Comparison of ENCODE assay signal across 8 cellular contexts in genomic region chr6:121055572-121056163, GRCh38.
DNase-seq lines count a peak whose midpoint lies in the region; ATAC-seq, FAIRE-seq and TF ChIP-seq lines count a peak whose summit lies in the region.

No MANE protein-coding gene starts in this region.

- TF ChIP-seq CTCF in K562 (IDR thresholded peaks at IDR 0.05 in 2 of 3, conservative IDR thresholded peaks at IDR 0.05 in 1 of 3; ENCODE audit: insufficient read depth in 2 of 3, low read depth in 1 of 3, low read length in 3 of 3), result peak; percentile 51 to 75 (median 66); a peak in 5 of 6 replicates
- peak; percentile 88 for TF ChIP-seq CTCF in type B pancreatic cell (conservative IDR thresholded peaks at IDR 0.05)

- peak; percentile 74 to 88 for TF ChIP-seq RAD21 in K562 (CRISPR knock-in tag; conservative IDR thresholded peaks at IDR 0.05 in 1 of 2, IDR thresholded peaks at IDR 0.05 in 1 of 2)

- intact Hi-C loops in K562 (cut with micrococcal nuclease), result loop anchor here (1.0 to 10.0 kb wide), 5 partner anchors 167 to 977 kb away; no protein-coding TSS in a partner anchor

- DNase-seq in CMK (ENCODE audit: low read depth) (peak; percentile 11), NCI-H345 (lab: John Stamatoyannopoulos, UW) (peak; percentile 62), K562 (ENCODE audit: extremely low read depth in 1 of 4, low spot score in 3 of 4) (peak; percentile 40 to 60 (median 57)), type B pancreatic cell (ENCODE audit: extremely low spot score, unreplicated experiment) (no peak)
- no peak for DNase-seq in activated naive CD4-positive, alpha-beta T cell treated with Interleukin-2 at 50 U/mL for 16 hours

- H3K9me1 ChIP-seq in K562 (ENCODE audit: control insufficient read depth, insufficient read depth, low read length), result no peaks in the 10 kb centered on the region

- no peak overlapping the region for H3K9ac ChIP-seq in K562 (ENCODE audit: insufficient read depth in 1 of 2, low read depth in 2 of 2, low read length in 2 of 2)

- H3K4me3 Mint-ChIP-seq in type B pancreatic cell, result no peak overlapping the region

- H3K4me1 ChIP-seq in K562 (replicated peaks in 1 of 2; ENCODE audit: control insufficient read depth in 2 of 2, insufficient read depth in 2 of 2, low read length in 2 of 2), result no peaks in the 10 kb centered on the region

- H2AFZ ChIP-seq in K562 (ENCODE audit: low read depth, low read length), result no peak overlapping the region

- H3K79me2 ChIP-seq in K562 (ENCODE audit: control insufficient read depth, insufficient read depth, low read length), result no peaks in the 10 kb centered on the region

- no peak overlapping the region for H3K4me2 ChIP-seq in K562 (ENCODE audit: insufficient read depth, low read length)

- in situ Hi-C loops in K562 (cut with MboI), result no loop called here

- H3K27ac ChIP-seq in K562 (ENCODE audit: extremely low read depth, low read depth, low read length), result no peak overlapping the region

- H3K27me3 Mint-ChIP-seq in type B pancreatic cell, result no peaks in the 10 kb centered on the region

- no peak overlapping the region for H3K27ac Mint-ChIP-seq in type B pancreatic cell

- H3K27me3 ChIP-seq in K562 (ENCODE audit: control insufficient read depth in 2 of 2, insufficient read depth in 2 of 2, low read length in 2 of 2), result no peaks in the 10 kb centered on the region

- no peak for TF ChIP-seq EP300 in K562 (IDR thresholded peaks at IDR 0.05; ENCODE audit: low read length)

- H4K20me1 ChIP-seq in K562 (replicated peaks; ENCODE audit: control insufficient read depth, insufficient read depth, low read length), result no peaks in the 10 kb centered on the region

- H3K4me3 ChIP-seq in K562, result no peak overlapping the region

- FAIRE-seq in K562 (lab: Jason Lieb, UNC) (peak; percentile 75), islet of Langerhans (lab: Jason Lieb, UNC) (peak; percentile 95)

- WGBS in K562 (ENCODE audit: insufficient coverage, low coverage, missing lambda C conversion rate), result 5% methylated on average over 4 of the region's 4 CpGs

- POLR2A ChIA-PET in K562 (lab: Yijun Ruan, JAX), result no interaction called here

- H3K9me3 ChIP-seq in K562 (replicated peaks; ENCODE audit: control insufficient read depth, insufficient read depth, low read depth, low read length), result no peaks in the 10 kb centered on the region

- CTCF ChIA-PET in K562 (lab: Yijun Ruan, JAX; ENCODE audit: low intra/inter-chr PET ratio), result interaction anchor here (0.6 to 2.8 kb wide), 6 partner anchors 167 to 1312 kb away, joined by 3 to 18 read pairs (median 6); no protein-coding TSS in a partner anchor

- no TSS peak for BruUV-seq in K562 (replicated peaks; lab: Mats Ljungman, UMichigan)

- ATAC-seq in GM18870 (IDR thresholded peaks at IDR 0.05; ENCODE audit: unreplicated experiment) (peak; percentile 86), HG03060 (IDR thresholded peaks at IDR 0.05; ENCODE audit: low read depth, unreplicated experiment) (peak; percentile 79), K562 (peak; percentile 90)

- no peaks in the 10 kb centered on the region for H3K36me3 ChIP-seq in K562 (ENCODE audit: control insufficient read depth, insufficient read depth, low read length)

- TF ChIP-seq POLR2A in K562 (conservative IDR thresholded peaks at IDR 0.05), result no peak

- no peaks in the 10 kb centered on the region for H3K4me1 Mint-ChIP-seq in type B pancreatic cell (ENCODE audit: unreplicated experiment)

- H3K36me3 Mint-ChIP-seq in type B pancreatic cell, result no peaks in the 10 kb centered on the region

- no peaks in the 10 kb centered on the region for H3K9me3 Mint-ChIP-seq in type B pancreatic cell

TF ChIP-seq in K562, 482 proteins besides CTCF, POLR2A, EP300 and RAD21:
- TF ChIP-seq HDAC1 (IDR thresholded peaks at IDR 0.05) (no peak), SMC3 (conservative IDR thresholded peaks at IDR 0.05; ENCODE audit: insufficient read depth, low read depth, low read length) (peak; percentile 32; the same call in 1 of the 2 replicates), TCF7L2 (IDR thresholded peaks at IDR 0.05; ENCODE audit: low read depth, low read length) (no peak), TCFL5 (CRISPR knock-in tag; conservative IDR thresholded peaks at IDR 0.05) (no peak), MAZ (CRISPR knock-in tag; conservative IDR thresholded peaks at IDR 0.05 in 1 of 2, IDR thresholded peaks at IDR 0.05 in 1 of 2) (no peak), ARID2 (IDR thresholded peaks at IDR 0.05) (peak; percentile 42; the same call in 1 of the 2 replicates), PTBP1 (IDR thresholded peaks at IDR 0.05; ENCODE audit: low read depth, low read length) (no peak)
- TF ChIP-seq, protein P1, sequence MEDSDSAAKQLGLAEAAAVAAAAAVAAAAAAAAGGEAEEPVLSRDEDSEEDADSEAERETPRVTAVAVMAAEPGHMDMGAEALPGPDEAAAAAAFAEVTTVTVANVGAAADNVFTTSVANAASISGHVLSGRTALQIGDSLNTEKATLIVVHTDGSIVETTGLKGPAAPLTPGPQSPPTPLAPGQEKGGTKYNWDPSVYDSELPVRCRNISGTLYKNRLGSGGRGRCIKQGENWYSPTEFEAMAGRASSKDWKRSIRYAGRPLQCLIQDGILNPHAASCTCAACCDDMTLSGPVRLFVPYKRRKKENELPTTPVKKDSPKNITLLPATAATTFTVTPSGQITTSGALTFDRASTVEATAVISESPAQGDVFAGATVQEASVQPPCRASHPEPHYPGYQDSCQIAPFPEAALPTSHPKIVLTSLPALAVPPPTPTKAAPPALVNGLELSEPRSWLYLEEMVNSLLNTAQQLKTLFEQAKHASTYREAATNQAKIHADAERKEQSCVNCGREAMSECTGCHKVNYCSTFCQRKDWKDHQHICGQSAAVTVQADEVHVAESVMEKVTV (CRISPR knock-in tag; IDR thresholded peaks at IDR 0.05), result peak; percentile 54
- TF ChIP-seq, protein P2, sequence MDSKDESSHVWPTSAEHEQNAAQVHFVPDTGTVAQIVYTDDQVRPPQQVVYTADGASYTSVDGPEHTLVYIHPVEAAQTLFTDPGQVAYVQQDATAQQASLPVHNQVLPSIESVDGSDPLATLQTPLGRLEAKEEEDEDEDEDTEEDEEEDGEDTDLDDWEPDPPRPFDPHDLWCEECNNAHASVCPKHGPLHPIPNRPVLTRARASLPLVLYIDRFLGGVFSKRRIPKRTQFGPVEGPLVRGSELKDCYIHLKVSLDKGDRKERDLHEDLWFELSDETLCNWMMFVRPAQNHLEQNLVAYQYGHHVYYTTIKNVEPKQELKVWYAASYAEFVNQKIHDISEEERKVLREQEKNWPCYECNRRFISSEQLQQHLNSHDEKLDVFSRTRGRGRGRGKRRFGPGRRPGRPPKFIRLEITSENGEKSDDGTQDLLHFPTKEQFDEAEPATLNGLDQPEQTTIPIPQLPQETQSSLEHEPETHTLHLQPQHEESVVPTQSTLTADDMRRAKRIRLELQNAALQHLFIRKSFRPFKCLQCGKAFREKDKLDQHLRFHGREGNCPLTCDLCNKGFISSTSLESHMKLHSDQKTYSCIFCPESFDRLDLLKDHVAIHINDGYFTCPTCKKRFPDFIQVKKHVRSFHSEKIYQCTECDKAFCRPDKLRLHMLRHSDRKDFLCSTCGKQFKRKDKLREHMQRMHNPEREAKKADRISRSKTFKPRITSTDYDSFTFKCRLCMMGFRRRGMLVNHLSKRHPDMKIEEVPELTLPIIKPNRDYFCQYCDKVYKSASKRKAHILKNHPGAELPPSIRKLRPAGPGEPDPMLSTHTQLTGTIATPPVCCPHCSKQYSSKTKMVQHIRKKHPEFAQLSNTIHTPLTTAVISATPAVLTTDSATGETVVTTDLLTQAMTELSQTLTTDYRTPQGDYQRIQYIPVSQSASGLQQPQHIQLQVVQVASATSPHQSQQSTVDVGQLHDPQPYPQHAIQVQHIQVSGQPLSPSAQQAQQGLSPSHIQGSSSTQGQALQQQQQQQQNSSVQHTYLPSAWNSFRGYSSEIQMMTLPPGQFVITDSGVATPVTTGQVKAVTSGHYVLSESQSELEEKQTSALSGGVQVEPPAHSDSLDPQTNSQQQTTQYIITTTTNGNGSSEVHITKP (IDR thresholded peaks at IDR 0.05; ENCODE audit: partially characterized antibody), result no peak

Comparison
In these comparisons a context has a peak if more than half of its experiments do, and no peak if none do; other contexts are left out.
1. DNase-seq: peak in CMK (single experiment), NCI-H345 (single experiment) and K562 (4 of 4); none in type B pancreatic cell (single experiment) and activated naive CD4-positive, alpha-beta T cell treated with Interleukin-2 at 50 U/mL for 16 hours (single experiment).
2. Peak in every context shown above with its lines, with median percentiles within 50 percentile points of each other: ATAC-seq.